Comparison of ENCODE assay signal across 9 cellular contexts in the genomic region with DNA sequence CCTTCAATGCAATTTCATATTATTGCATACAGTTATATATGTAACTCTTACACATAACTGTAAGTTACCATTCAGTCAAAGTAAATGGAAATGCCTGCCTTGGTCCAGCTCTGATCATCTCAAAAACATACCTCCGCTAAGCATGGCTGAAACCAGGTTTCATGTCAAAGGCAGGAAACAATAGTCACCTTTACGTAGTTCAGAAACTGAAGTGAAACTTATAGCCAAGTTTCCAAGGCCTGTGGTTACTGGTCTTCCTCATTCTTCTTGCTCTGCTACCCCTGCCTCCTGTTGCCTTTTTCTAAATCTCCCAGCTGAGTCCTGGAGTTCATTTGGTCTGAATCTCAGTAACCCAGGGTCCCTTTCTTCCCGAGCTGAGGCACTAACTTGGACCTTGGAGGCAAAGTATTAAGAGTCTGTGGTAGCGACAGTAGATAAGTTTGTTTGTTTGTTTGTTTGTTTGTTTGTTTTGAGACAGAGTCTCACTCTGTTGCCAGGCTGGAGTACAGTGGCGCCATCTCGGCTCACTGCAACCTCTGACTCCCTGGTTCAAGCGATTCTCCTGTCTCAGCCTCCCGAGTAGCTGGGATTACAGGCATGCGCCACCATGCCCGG. TPM values are rescaled to one million over a fixed set of nuclear protein-coding genes. Genes with fewer than 3 reads are reported as not detected.
DNase-seq lines count a peak whose midpoint lies in the region; ATAC-seq and TF ChIP-seq lines count a peak whose summit lies in the region.
"Had no signal": no experiment of that assay in that cellular context is flagged by ENCODE, and none has a peak within 500 bp of the region (broad histone marks: within the 10 kb centered on the region; RNA-seq: fewer than 3 reads in every experiment).

No MANE protein-coding gene starts in this region.

- peaks cover 0 to 5% of the 10 kb centered on the region in 2 donors for H3K4me1 ChIP-seq in right atrium auricular region
- H3K4me1 ChIP-seq: Peyer's patch had no signal

- peaks cover 71% of the 10 kb centered on the region for H3K4me1 Mint-ChIP-seq in activated naive CD8-positive, alpha-beta T cell treated with anti-CD3 and anti-CD28 coated beads for 36 hours

- in situ Hi-C loops in GM13977 (cut with MboI; ENCODE audit: low pct_unique_long_range_greater_than_20kb, low sequenced_read_pairs, unreplicated experiment), result no loop called here

- ATAC-seq in GM21381 (IDR thresholded peaks at IDR 0.05; ENCODE audit: unreplicated experiment) (peak; percentile 59), HG03442 (IDR thresholded peaks at IDR 0.05; ENCODE audit: unreplicated experiment) (peak; percentile 52)

- no peak overlapping the region for H3K4me3 ChIP-seq in right atrium auricular region
- H3K4me3 ChIP-seq in MG63, result no peak overlapping the region
- H3K4me3 ChIP-seq: Peyer's patch had no signal

- H3K4me3 Mint-ChIP-seq in activated naive CD8-positive, alpha-beta T cell treated with anti-CD3 and anti-CD28 coated beads for 36 hours, result peak overlapping the region; percentile 52

- H3K9me3 Mint-ChIP-seq in activated naive CD8-positive, alpha-beta T cell treated with anti-CD3 and anti-CD28 coated beads for 36 hours, result peaks cover 5% of the 10 kb centered on the region

- H3K27ac ChIP-seq in right atrium auricular region, result no peak overlapping the region

- no peaks in the 10 kb centered on the region for H3K27me3 Mint-ChIP-seq in activated naive CD8-positive, alpha-beta T cell treated with anti-CD3 and anti-CD28 coated beads for 36 hours

- H3K27me3 ChIP-seq in right atrium auricular region (no peaks in the 10 kb centered on the region), MG63 (no peaks in the 10 kb centered on the region)
- H3K27me3 ChIP-seq: Peyer's patch had no signal

- peak overlapping the region; percentile 98 for H3K27ac Mint-ChIP-seq in activated naive CD8-positive, alpha-beta T cell treated with anti-CD3 and anti-CD28 coated beads for 36 hours

- DNase-seq in GM13977 (ENCODE audit: low spot score) (peak; percentile 38), NCI-H748 treated with DMSO at 0.1 percent for 48 hours (lab: John Stamatoyannopoulos, UW) (no peak), right atrium auricular region (ENCODE audit: low spot score) (no peak), inferior parietal cortex (ENCODE audit: extremely low spot score) (no peak), MG63 (no peak)
- DNase-seq in activated naive CD8-positive, alpha-beta T cell treated with anti-CD3 and anti-CD28 coated beads for 36 hours, result peak; percentile 36

- H3K36me3 ChIP-seq in right atrium auricular region (no peaks in the 10 kb centered on the region), MG63 (no peaks in the 10 kb centered on the region)
- H3K36me3 ChIP-seq: Peyer's patch had no signal

- TF ChIP-seq CTCF in GM13977 (IDR thresholded peaks at IDR 0.05; ENCODE audit: extremely low read depth, insufficient read depth, missing control alignments) (no peak), right atrium auricular region (IDR thresholded peaks at IDR 0.05) (no peak)

- H3K36me3 Mint-ChIP-seq in activated naive CD8-positive, alpha-beta T cell treated with anti-CD3 and anti-CD28 coated beads for 36 hours, result peaks cover 58% of the 10 kb centered on the region

- H3K9me3 ChIP-seq in right atrium auricular region (no peaks in the 10 kb centered on the region), MG63 (no peaks in the 10 kb centered on the region)
- H3K9me3 ChIP-seq: Peyer's patch had no signal

RNA-seq across cellular contexts. Expression of a gene that starts 30.8 kb away (rescaled TPM):
- 10 to 100 TPM; 37.9 to 39.7 TPM for total RNA-seq in activated naive CD8-positive, alpha-beta T cell treated with anti-CD3 and anti-CD28 coated beads for 36 hours
- 1 to 10 TPM in 1 of 2 donors, not detected in 1; 1.3 TPM for total RNA-seq in right atrium auricular region
- not detected in 2 replicates for total RNA-seq in MG63 (2014; rRNA removed; shearing (Covaris generic); ENCODE audit: low replicate concordance)

RNA-seq across cellular contexts. Expression of a gene that starts 46.8 kb away (rescaled TPM):
- total RNA-seq in activated naive CD8-positive, alpha-beta T cell treated with anti-CD3 and anti-CD28 coated beads for 36 hours, result 10 to 100 TPM; 33.6 to 35.1 TPM
- total RNA-seq in right atrium auricular region, result 10 to 100 TPM; 21.8 to 38.9 TPM
- 19.2 and 38.2 TPM in 2 replicates for total RNA-seq in MG63 (2014; rRNA removed; shearing (Covaris generic); ENCODE audit: low replicate concordance)

Comparison
In these comparisons a context has a peak if more than half of its experiments do, and no peak if none do; other contexts are left out.
1. DNase-seq: peak in GM13977 (single experiment) and activated naive CD8-positive, alpha-beta T cell treated with anti-CD3 and anti-CD28 coated beads for 36 hours (single experiment); none in NCI-H748 treated with DMSO at 0.1 percent for 48 hours (single experiment), right atrium auricular region (single experiment), inferior parietal cortex (single experiment) and MG63 (single experiment).
2. RNA of a gene that starts 30.8 kb away (total RNA-seq): 37.9 to 39.7 TPM in activated naive CD8-positive, alpha-beta T cell treated with anti-CD3 and anti-CD28 coated beads for 36 hours; 1.3 TPM in right atrium auricular region and not detected in MG63; every median in the first group is over 10 times any median in the second.